ENCODE assay signal across 1 cellular context in genomic region chr17:64146418-64147109, GRCh38.
A peak's percentile ranks its signal among the peaks of the same experiment; 100 is the strongest.
TF ChIP-seq lines count a peak whose summit lies in the region.

No MANE protein-coding gene starts in this region.

TF ChIP-seq in K562, 482 proteins besides CTCF, POLR2A, EP300 and RAD21 (continued from another document and continues in another):
- TF ChIP-seq, protein P1, sequence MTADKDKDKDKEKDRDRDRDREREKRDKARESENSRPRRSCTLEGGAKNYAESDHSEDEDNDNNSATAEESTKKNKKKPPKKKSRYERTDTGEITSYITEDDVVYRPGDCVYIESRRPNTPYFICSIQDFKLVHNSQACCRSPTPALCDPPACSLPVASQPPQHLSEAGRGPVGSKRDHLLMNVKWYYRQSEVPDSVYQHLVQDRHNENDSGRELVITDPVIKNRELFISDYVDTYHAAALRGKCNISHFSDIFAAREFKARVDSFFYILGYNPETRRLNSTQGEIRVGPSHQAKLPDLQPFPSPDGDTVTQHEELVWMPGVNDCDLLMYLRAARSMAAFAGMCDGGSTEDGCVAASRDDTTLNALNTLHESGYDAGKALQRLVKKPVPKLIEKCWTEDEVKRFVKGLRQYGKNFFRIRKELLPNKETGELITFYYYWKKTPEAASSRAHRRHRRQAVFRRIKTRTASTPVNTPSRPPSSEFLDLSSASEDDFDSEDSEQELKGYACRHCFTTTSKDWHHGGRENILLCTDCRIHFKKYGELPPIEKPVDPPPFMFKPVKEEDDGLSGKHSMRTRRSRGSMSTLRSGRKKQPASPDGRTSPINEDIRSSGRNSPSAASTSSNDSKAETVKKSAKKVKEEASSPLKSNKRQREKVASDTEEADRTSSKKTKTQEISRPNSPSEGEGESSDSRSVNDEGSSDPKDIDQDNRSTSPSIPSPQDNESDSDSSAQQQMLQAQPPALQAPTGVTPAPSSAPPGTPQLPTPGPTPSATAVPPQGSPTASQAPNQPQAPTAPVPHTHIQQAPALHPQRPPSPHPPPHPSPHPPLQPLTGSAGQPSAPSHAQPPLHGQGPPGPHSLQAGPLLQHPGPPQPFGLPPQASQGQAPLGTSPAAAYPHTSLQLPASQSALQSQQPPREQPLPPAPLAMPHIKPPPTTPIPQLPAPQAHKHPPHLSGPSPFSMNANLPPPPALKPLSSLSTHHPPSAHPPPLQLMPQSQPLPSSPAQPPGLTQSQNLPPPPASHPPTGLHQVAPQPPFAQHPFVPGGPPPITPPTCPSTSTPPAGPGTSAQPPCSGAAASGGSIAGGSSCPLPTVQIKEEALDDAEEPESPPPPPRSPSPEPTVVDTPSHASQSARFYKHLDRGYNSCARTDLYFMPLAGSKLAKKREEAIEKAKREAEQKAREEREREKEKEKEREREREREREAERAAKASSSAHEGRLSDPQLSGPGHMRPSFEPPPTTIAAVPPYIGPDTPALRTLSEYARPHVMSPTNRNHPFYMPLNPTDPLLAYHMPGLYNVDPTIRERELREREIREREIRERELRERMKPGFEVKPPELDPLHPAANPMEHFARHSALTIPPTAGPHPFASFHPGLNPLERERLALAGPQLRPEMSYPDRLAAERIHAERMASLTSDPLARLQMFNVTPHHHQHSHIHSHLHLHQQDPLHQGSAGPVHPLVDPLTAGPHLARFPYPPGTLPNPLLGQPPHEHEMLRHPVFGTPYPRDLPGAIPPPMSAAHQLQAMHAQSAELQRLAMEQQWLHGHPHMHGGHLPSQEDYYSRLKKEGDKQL (CRISPR knock-in tag; IDR thresholded peaks at IDR 0.05; ENCODE audit: borderline replicate concordance) = no peak
- no peak for TF ChIP-seq CREBBP (IDR thresholded peaks at IDR 0.05; ENCODE audit: low read depth, low read length)
- TF ChIP-seq, protein P2, sequence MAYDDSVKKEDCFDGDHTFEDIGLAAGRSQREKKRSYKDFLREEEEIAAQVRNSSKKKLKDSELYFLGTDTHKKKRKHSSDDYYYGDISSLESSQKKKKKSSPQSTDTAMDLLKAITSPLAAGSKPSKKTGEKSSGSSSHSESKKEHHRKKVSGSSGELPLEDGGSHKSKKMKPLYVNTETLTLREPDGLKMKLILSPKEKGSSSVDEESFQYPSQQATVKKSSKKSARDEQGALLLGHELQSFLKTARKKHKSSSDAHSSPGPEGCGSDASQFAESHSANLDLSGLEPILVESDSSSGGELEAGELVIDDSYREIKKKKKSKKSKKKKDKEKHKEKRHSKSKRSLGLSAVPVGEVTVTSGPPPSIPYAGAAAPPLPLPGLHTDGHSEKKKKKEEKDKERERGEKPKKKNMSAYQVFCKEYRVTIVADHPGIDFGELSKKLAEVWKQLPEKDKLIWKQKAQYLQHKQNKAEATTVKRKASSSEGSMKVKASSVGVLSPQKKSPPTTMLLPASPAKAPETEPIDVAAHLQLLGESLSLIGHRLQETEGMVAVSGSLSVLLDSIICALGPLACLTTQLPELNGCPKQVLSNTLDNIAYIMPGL (CRISPR knock-in tag; IDR thresholded peaks at IDR 0.05) = peak; percentile 80; the same call in 1 of the 2 replicates
- TF ChIP-seq SIN3B (IDR thresholded peaks at IDR 0.05; ENCODE audit: low read depth) = peak; percentile 35; the same call in 1 of the 2 replicates
- TF ChIP-seq ZNF41 (CRISPR knock-in tag; conservative IDR thresholded peaks at IDR 0.05) = no peak
- TF ChIP-seq CREB1 (IDR thresholded peaks at IDR 0.05) = peak; percentile 7; the same call in 1 of the 2 replicates
- 0 out of 2 replicates have a peak, but pooled peaks have one; percentile 4 for TF ChIP-seq CREB1 (CRISPR knock-in tag; IDR thresholded peaks at IDR 0.05)
- TF ChIP-seq, protein P3, sequence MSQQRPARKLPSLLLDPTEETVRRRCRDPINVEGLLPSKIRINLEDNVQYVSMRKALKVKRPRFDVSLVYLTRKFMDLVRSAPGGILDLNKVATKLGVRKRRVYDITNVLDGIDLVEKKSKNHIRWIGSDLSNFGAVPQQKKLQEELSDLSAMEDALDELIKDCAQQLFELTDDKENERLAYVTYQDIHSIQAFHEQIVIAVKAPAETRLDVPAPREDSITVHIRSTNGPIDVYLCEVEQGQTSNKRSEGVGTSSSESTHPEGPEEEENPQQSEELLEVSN (IDR thresholded peaks at IDR 0.05; ENCODE audit: borderline replicate concordance in 1 of 2, extremely low read depth in 1 of 2, insufficient read depth in 1 of 2, insufficient read length in 1 of 2, low read depth in 1 of 2, low read length in 1 of 2, poor library complexity in 1 of 2, severe bottlenecking in 1 of 2) = peak; percentile 7 to 9
- TF ChIP-seq POLR2B (IDR thresholded peaks at IDR 0.05; ENCODE audit: low read depth, partially characterized antibody) = peak; percentile 27
- TF ChIP-seq TGIF2 (CRISPR knock-in tag; IDR thresholded peaks at IDR 0.05) = peak; percentile 6; the same call in 1 of the 2 replicates
- 0 out of 2 replicates have a peak, but pooled peaks have one; percentile 58 for TF ChIP-seq BRD4 (IDR thresholded peaks at IDR 0.05)
- peak; percentile 5 for TF ChIP-seq SAP30 (IDR thresholded peaks at IDR 0.05; ENCODE audit: borderline replicate concordance, insufficient read depth, low read depth, low read length, poor library complexity, severe bottlenecking)
- TF ChIP-seq, protein P4, sequence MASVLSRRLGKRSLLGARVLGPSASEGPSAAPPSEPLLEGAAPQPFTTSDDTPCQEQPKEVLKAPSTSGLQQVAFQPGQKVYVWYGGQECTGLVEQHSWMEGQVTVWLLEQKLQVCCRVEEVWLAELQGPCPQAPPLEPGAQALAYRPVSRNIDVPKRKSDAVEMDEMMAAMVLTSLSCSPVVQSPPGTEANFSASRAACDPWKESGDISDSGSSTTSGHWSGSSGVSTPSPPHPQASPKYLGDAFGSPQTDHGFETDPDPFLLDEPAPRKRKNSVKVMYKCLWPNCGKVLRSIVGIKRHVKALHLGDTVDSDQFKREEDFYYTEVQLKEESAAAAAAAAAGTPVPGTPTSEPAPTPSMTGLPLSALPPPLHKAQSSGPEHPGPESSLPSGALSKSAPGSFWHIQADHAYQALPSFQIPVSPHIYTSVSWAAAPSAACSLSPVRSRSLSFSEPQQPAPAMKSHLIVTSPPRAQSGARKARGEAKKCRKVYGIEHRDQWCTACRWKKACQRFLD (CRISPR knock-in tag; IDR thresholded peaks at IDR 0.05) = no peak; the same call in 1 of the 2 replicates
- peak; percentile 39; the same call in 1 of the 2 replicates for TF ChIP-seq ZFX (CRISPR knock-in tag; IDR thresholded peaks at IDR 0.05)
- peak; percentile 37; the same call in 1 of the 2 replicates for TF ChIP-seq CHD2 (IDR thresholded peaks at IDR 0.05; ENCODE audit: low read depth, low read length)
- no peak for TF ChIP-seq ESRRA (IDR thresholded peaks at IDR 0.05; ENCODE audit: borderline replicate concordance, low read depth)
- TF ChIP-seq ARHGAP35 (IDR thresholded peaks at IDR 0.05; ENCODE audit: partially characterized antibody) = no peak
- TF ChIP-seq GTF2F1 (IDR thresholded peaks at IDR 0.05; ENCODE audit: low read depth, low read length) = no peak
- no peak; the same call in 1 of the 2 replicates for TF ChIP-seq CTBP1 (IDR thresholded peaks at IDR 0.05; ENCODE audit: borderline replicate concordance)
- TF ChIP-seq NR0B1 (IDR thresholded peaks at IDR 0.05; ENCODE audit: partially characterized antibody) = no peak
- TF ChIP-seq WHSC1 (IDR thresholded peaks at IDR 0.05; ENCODE audit: low read length) = no peak
- TF ChIP-seq ZNF431 (CRISPR knock-in tag; IDR thresholded peaks at IDR 0.05) = no peak
- no peak for TF ChIP-seq NFRKB (IDR thresholded peaks at IDR 0.05; ENCODE audit: low read depth)
- peak; percentile 98 for TF ChIP-seq KAT7 (CRISPR knock-in tag; IDR thresholded peaks at IDR 0.05; ENCODE audit: borderline replicate concordance)
- peak in 1 of 2 experiments; percentile 28; a peak in 1 of 4 replicates for TF ChIP-seq SRF (CRISPR knock-in tag; IDR thresholded peaks at IDR 0.05)
- TF ChIP-seq GABPB1 (CRISPR knock-in tag; IDR thresholded peaks at IDR 0.05) = peak; percentile 61
- TF ChIP-seq NRF1 (conservative IDR thresholded peaks at IDR 0.05 in 1 of 2, IDR thresholded peaks at IDR 0.05 in 1 of 2) = peak; percentile 56 to 61; a peak in 3 of 4 replicates
- peak; percentile 32 for TF ChIP-seq NFIC (IDR thresholded peaks at IDR 0.05)
- TF ChIP-seq ZNF644 (tag; IDR thresholded peaks at IDR 0.05; ENCODE audit: low read depth) = no peak
- no peak for TF ChIP-seq ZEB2 (IDR thresholded peaks at IDR 0.05)
- 0 out of 2 replicates have a peak, but pooled peaks have one; percentile 3 for TF ChIP-seq NCOR1 (IDR thresholded peaks at IDR 0.05)
- TF ChIP-seq TEAD1 (CRISPR knock-in tag; IDR thresholded peaks at IDR 0.05) = peak in 1 of 2 experiments; percentile 65; a peak in 2 of 4 replicates
- TF ChIP-seq ELF4 (CRISPR knock-in tag; IDR thresholded peaks at IDR 0.05) = 0 out of 2 replicates have a peak, but pooled peaks have one; percentile 31
- TF ChIP-seq CGGBP1 (CRISPR knock-in tag; IDR thresholded peaks at IDR 0.05) = no peak
- TF ChIP-seq SPI1 (IDR thresholded peaks at IDR 0.05; ENCODE audit: borderline replicate concordance, low read depth, low read length) = no peak
- no peak for TF ChIP-seq ZZZ3 (IDR thresholded peaks at IDR 0.05)
- no peak for TF ChIP-seq ZBTB40 (IDR thresholded peaks at IDR 0.05)
- TF ChIP-seq ZBTB40 (CRISPR knock-in tag; IDR thresholded peaks at IDR 0.05) = 0 out of 2 replicates have a peak, but pooled peaks have one; percentile 20
- TF ChIP-seq RCOR1 (IDR thresholded peaks at IDR 0.05; ENCODE audit: borderline replicate concordance in 1 of 2, low read depth in 2 of 2, low read length in 2 of 2) = no peak; a peak in 1 of 4 replicates
- 0 out of 2 replicates have a peak, but pooled peaks have one; percentile 10 for TF ChIP-seq ZNF224 (CRISPR knock-in tag; IDR thresholded peaks at IDR 0.05)
- TF ChIP-seq ZC3H4 (CRISPR knock-in tag; IDR thresholded peaks at IDR 0.05; ENCODE audit: borderline replicate concordance) = peak; percentile 94
- TF ChIP-seq ZNF232 (CRISPR knock-in tag; IDR thresholded peaks at IDR 0.05) = peak; percentile 70; the same call in 1 of the 2 replicates
- 0 out of 2 replicates have a peak, but pooled peaks have one; percentile 70 for TF ChIP-seq SUPT5H (IDR thresholded peaks at IDR 0.05)
- TF ChIP-seq ZNF253 (CRISPR knock-in tag; conservative IDR thresholded peaks at IDR 0.05) = peak; percentile 75
